18 cellular contexts compared by ENCODE assay signal in genomic region chr10:102608487-102608886, GRCh38. TPM values are rescaled to one million over a fixed set of nuclear protein-coding genes. Genes with fewer than 3 reads are reported as not detected.
A peak's percentile ranks its signal among the peaks of the same experiment; 100 is the strongest.
DNase-seq lines count a peak whose midpoint lies in the region; ATAC-seq and TF ChIP-seq lines count a peak whose summit lies in the region.
"Had no signal": no experiment of that assay in that cellular context is flagged by ENCODE, and none has a peak within 500 bp of the region (broad histone marks: within the 10 kb centered on the region; RNA-seq: fewer than 3 reads in every experiment).

No MANE protein-coding gene starts in this region.

- H3K4me3 ChIP-seq in parathyroid adenoma (ENCODE audit: low read depth, low read length) (no peak overlapping the region), stomach (no peak overlapping the region)
- H3K4me3 ChIP-seq: BLaER1, colonic mucosa, left lung, tibial nerve had no signal

- H3K4me2 ChIP-seq in parathyroid adenoma (ENCODE audit: low read length) = no peak overlapping the region
- H3K4me2 ChIP-seq: BLaER1 had no signal

- H3K79me2 ChIP-seq in parathyroid adenoma = peaks cover 2% of the 10 kb centered on the region

- peak overlapping the region; percentile 27 for H3K27ac ChIP-seq in angular gyrus (ENCODE audit: low read depth, low read length)
- H3K27ac ChIP-seq in parathyroid adenoma = peak overlapping the region; percentile 97
- H3K27ac ChIP-seq in stomach = no peak overlapping the region
- H3K27ac ChIP-seq: 22Rv1, BLaER1, colonic mucosa, left lung had no signal

- H3K27me3 ChIP-seq in parathyroid adenoma (ENCODE audit: control insufficient read depth, insufficient read depth, low read length) (no peaks in the 10 kb centered on the region), stomach (no peaks in the 10 kb centered on the region)
- H3K27me3 ChIP-seq: BLaER1, colonic mucosa, left lung, tibial nerve had no signal

- intact Hi-C loops in stomach (cut with DNase I; ENCODE audit: low total_unique reads) = no loop called here

- TF ChIP-seq EP300 in stomach (IDR thresholded peaks at IDR 0.05) = no peak

- no peaks in the 10 kb centered on the region for H3K9me3 ChIP-seq in parathyroid adenoma (ENCODE audit: control insufficient read depth, low read length)
- no peaks in the 10 kb centered on the region for H3K9me3 ChIP-seq in stomach
- H3K9me3 ChIP-seq: BLaER1, colonic mucosa, left lung, tibial nerve had no signal

- no peak overlapping the region for H3K9ac ChIP-seq in parathyroid adenoma
- H3K9ac ChIP-seq: BLaER1 had no signal

- TF ChIP-seq CTCF in GM20000 (IDR thresholded peaks at IDR 0.05; ENCODE audit: extremely low read depth, missing control alignments) (peak; percentile 25), parathyroid adenoma (IDR thresholded peaks at IDR 0.05) (no peak), stomach (IDR thresholded peaks at IDR 0.05) (no peak)

- H3K36me3 ChIP-seq in parathyroid adenoma (ENCODE audit: control insufficient read depth, insufficient read depth, low read length) (no peaks in the 10 kb centered on the region), stomach (peaks cover 0 to 32% (median 9%) of the 10 kb centered on the region in 4 donors)
- H3K36me3 ChIP-seq: colonic mucosa had no signal

- TF ChIP-seq POLR2A in stomach (IDR thresholded peaks at IDR 0.05) = no peak

- peaks cover 72% of the 10 kb centered on the region for H3K4me1 ChIP-seq in parathyroid adenoma
- H3K4me1 ChIP-seq in stomach = peaks cover 9 to 26% (median 22%) of the 10 kb centered on the region in 4 donors
- H3K4me1 ChIP-seq: colonic mucosa had no signal

- no peak for ATAC-seq in GM21619 (IDR thresholded peaks at IDR 0.05; ENCODE audit: unreplicated experiment)
- ATAC-seq: left lung, Panc1 had no signal

- 65 to 82% (median 77%) methylated on average over 2 of the region's 2 CpGs for WGBS in stomach, 5 donors

- DNase-seq in NOMO-1 treated with DMSO at 0.1 percent for 48 hours (lab: John Stamatoyannopoulos, UW; ENCODE audit: unreplicated experiment) = peak; percentile 6
- DNase-seq in NOMO-1 (lab: John Stamatoyannopoulos, UW; ENCODE audit: unreplicated experiment in 2 of 2) = no peak
- peak; percentile 74 for DNase-seq in GM20000 (ENCODE audit: low spot score)
- no peak for DNase-seq in stomach
- no peak for DNase-seq in SW 1271 (lab: John Stamatoyannopoulos, UW)
- DNase-seq: activated CD8-positive, alpha-beta memory T cell treated with anti-CD3 and anti-CD28 coated beads for 24 hours; colonic mucosa; DMS79; left lung; NCI-H2081; stimulated activated CD4-positive, alpha-beta T cell treated with anti-CD3 and anti-CD28 coated beads, Interleukin-4, amount 100 ng/mL, for 4 hours had no signal

- H2AFZ ChIP-seq in parathyroid adenoma = no peak overlapping the region

RNA-seq across cellular contexts. Expression of gene TRIM8, which starts 35.8 kb away (rescaled TPM):
- total RNA-seq in stomach = 100 to 1,000 TPM in 3 of 5 donors, 10 to 100 TPM in 2; 40.0 to 253 (median 149) TPM
- polyA plus RNA-seq in stomach = 10 to 100 TPM; 45.6 to 83.2 (median 68.4) TPM

Comparison
In these comparisons a context has a peak if more than half of its experiments do, and no peak if none do; other contexts are left out.
1. DNase-seq: peak in NOMO-1 treated with DMSO at 0.1 percent for 48 hours (single experiment) and GM20000 (single experiment); none in NOMO-1 (0 of 2), stomach (single experiment) and SW 1271 (0 of 2).
2. H3K27ac ChIP-seq: peak in angular gyrus (single experiment) and parathyroid adenoma (single experiment); none in stomach (0 of 5).